ENCODE assay signal across 15 cellular contexts in genomic region chr22:19798320-19798665, GRCh38. TPM values are rescaled to one million over a fixed set of nuclear protein-coding genes. Genes with fewer than 3 reads are reported as not detected.
A peak's percentile ranks its signal among the peaks of the same experiment; 100 is the strongest.
DNase-seq lines count a peak whose midpoint lies in the region; ATAC-seq and TF ChIP-seq lines count a peak whose summit lies in the region.
"Had no signal": no experiment of that assay in that cellular context is flagged by ENCODE, and none has a peak within 500 bp of the region (broad histone marks: within the 10 kb centered on the region; RNA-seq: fewer than 3 reads in every experiment).

No MANE protein-coding gene starts in this region.

- H3K36me3 ChIP-seq in right atrium auricular region (no peaks in the 10 kb centered on the region), WERI-Rb-1 (no peaks in the 10 kb centered on the region), neuronal stem cell (replicated peaks in 1 of 2; ENCODE audit: control insufficient read depth in 2 of 2, insufficient read depth in 2 of 2, low read length in 2 of 2) (no peaks in the 10 kb centered on the region)

- H3K27ac ChIP-seq in right atrium auricular region (no peak overlapping the region), WERI-Rb-1 (peak overlapping the region; percentile 76; the same call in 1 of the 2 replicates), neuronal stem cell (replicated peaks; ENCODE audit: low read length) (no peak overlapping the region)
- H3K27ac ChIP-seq: HL-60 had no signal

- no peak overlapping the region for H3K4me2 ChIP-seq in neuronal stem cell (ENCODE audit: insufficient read depth, low read length, poor library complexity, severe bottlenecking)

- TF ChIP-seq CTCF in right atrium auricular region (IDR thresholded peaks at IDR 0.05) (no peak), WERI-Rb-1 (IDR thresholded peaks at IDR 0.05; ENCODE audit: low read depth, low read length) (no peak)

- H3K4ac ChIP-seq in neuronal stem cell (ENCODE audit: low read length), result no peak overlapping the region

- peak overlapping the region; percentile 87 for H2AK5ac ChIP-seq in neuronal stem cell (ENCODE audit: low read depth, low read length)

- no peaks in the 10 kb centered on the region for H3K79me1 ChIP-seq in neuronal stem cell (ENCODE audit: low read depth, low read length)

- H3K18ac ChIP-seq in neuronal stem cell (ENCODE audit: low read length), result no peak overlapping the region

- no peak overlapping the region for H3K4me3 Mint-ChIP-seq in activated naive CD8-positive, alpha-beta T cell treated with anti-CD3 and anti-CD28 coated beads for 36 hours
- H3K4me3 Mint-ChIP-seq: CD4-positive, alpha-beta T cell had no signal

- H3K9me3 Mint-ChIP-seq in activated naive CD8-positive, alpha-beta T cell treated with anti-CD3 and anti-CD28 coated beads for 36 hours, result peaks cover 4% of the 10 kb centered on the region
- H3K9me3 Mint-ChIP-seq: CD4-positive, alpha-beta T cell had no signal

- DNase-seq in left ventricle myocardium superior, result peak; percentile 34
- DNase-seq in right atrium auricular region (ENCODE audit: low spot score), result no peak
- no peak for DNase-seq in WERI-Rb-1
- no peak for DNase-seq in neuronal stem cell (ENCODE audit: low spot score)
- DNase-seq in activated CD8-positive, alpha-beta memory T cell treated with anti-CD3 and anti-CD28 coated beads, Interleukin-2, amount 50 U/mL, for 48 hours, result no peak
- no peak for DNase-seq in activated naive CD8-positive, alpha-beta T cell treated with anti-CD3 and anti-CD28 coated beads for 36 hours
- DNase-seq: ACHN; C1 segment of cervical spinal cord; Calu3; CD4-positive, alpha-beta T cell; DMS 273 treated with DMSO at 0.1 percent for 48 hours; HCEC 1CT had no signal

- H2AFZ ChIP-seq in neuronal stem cell (ENCODE audit: low read length), result no peak overlapping the region

- no peak overlapping the region for H2BK120ac ChIP-seq in neuronal stem cell (ENCODE audit: low read depth, low read length)

- no peak overlapping the region for H2BK12ac ChIP-seq in neuronal stem cell (ENCODE audit: low read length)

- H2BK5ac ChIP-seq in neuronal stem cell (ENCODE audit: low read length), result peak overlapping the region; percentile 20

- H4K91ac ChIP-seq in neuronal stem cell (ENCODE audit: low read depth, low read length, poor library complexity), result no peak overlapping the region

- H3K27me3 ChIP-seq in right atrium auricular region (no peaks in the 10 kb centered on the region), WERI-Rb-1 (ENCODE audit: insufficient read depth, low read depth, severe bottlenecking) (no peaks in the 10 kb centered on the region), neuronal stem cell (ENCODE audit: control insufficient read depth in 3 of 3, insufficient read depth in 3 of 3, low read depth in 1 of 3, low read length in 3 of 3) (no peaks in the 10 kb centered on the region)

- peaks cover 0 to 11% of the 10 kb centered on the region in 2 donors for H3K4me1 ChIP-seq in right atrium auricular region
- H3K4me1 ChIP-seq in neuronal stem cell (ENCODE audit: control insufficient read depth in 2 of 2, insufficient read depth in 1 of 2, low read depth in 1 of 2, low read length in 2 of 2), result peaks cover 0 to 4% of the 10 kb centered on the region in 2 donors

- H3K36me3 Mint-ChIP-seq in activated naive CD8-positive, alpha-beta T cell treated with anti-CD3 and anti-CD28 coated beads for 36 hours, result peaks cover 16% of the 10 kb centered on the region

- intact Hi-C loops in left ventricle myocardium superior (cut with micrococcal nuclease), result no loop called here

- H2BK15ac ChIP-seq in neuronal stem cell (ENCODE audit: low read length), result peak overlapping the region; percentile 39

- ATAC-seq in left ventricle myocardium superior (peak; percentile 52), HG03432 (IDR thresholded peaks at IDR 0.05; ENCODE audit: unreplicated experiment) (no peak)

- H3K4me3 ChIP-seq in right atrium auricular region (no peak overlapping the region), WERI-Rb-1 (ENCODE audit: low read depth, low read length) (no peak overlapping the region), neuronal stem cell (ENCODE audit: low read length in 2 of 2) (no peak overlapping the region)

- no peak overlapping the region for H3K14ac ChIP-seq in neuronal stem cell (ENCODE audit: low read length)

- no peaks in the 10 kb centered on the region for H3K4me1 Mint-ChIP-seq in activated naive CD8-positive, alpha-beta T cell treated with anti-CD3 and anti-CD28 coated beads for 36 hours

- H4K8ac ChIP-seq in neuronal stem cell (ENCODE audit: low read depth, low read length), result no peak overlapping the region

- no CpG with 5 or more reads among the region's 6 CpGs for WGBS in neuronal stem cell (ENCODE audit: extremely low coverage in 2 of 2, insufficient read length in 2 of 2, insufficient replicate concordance in 1 of 2), 2 donors

- H3K9me3 ChIP-seq in right atrium auricular region (peaks cover 0 to 3% of the 10 kb centered on the region in 2 donors), WERI-Rb-1 (ENCODE audit: severe bottlenecking) (no peaks in the 10 kb centered on the region), neuronal stem cell (replicated peaks in 1 of 2; ENCODE audit: control insufficient read depth in 2 of 2, insufficient read depth in 1 of 2, low read depth in 1 of 2, low read length in 2 of 2) (peaks cover 0 to 2% of the 10 kb centered on the region in 2 donors)

- peak overlapping the region; percentile 54 for H3K9ac ChIP-seq in neuronal stem cell (ENCODE audit: low read depth, low read length, poor library complexity)

- H3K27ac Mint-ChIP-seq in activated naive CD8-positive, alpha-beta T cell treated with anti-CD3 and anti-CD28 coated beads for 36 hours, result no peak overlapping the region
- H3K27ac Mint-ChIP-seq: CD4-positive, alpha-beta T cell had no signal

- H3K23ac ChIP-seq in neuronal stem cell (ENCODE audit: low read depth, low read length, poor library complexity), result peak overlapping the region; percentile 95

- H3K27me3 Mint-ChIP-seq in activated naive CD8-positive, alpha-beta T cell treated with anti-CD3 and anti-CD28 coated beads for 36 hours, result no peaks in the 10 kb centered on the region
- H3K27me3 Mint-ChIP-seq: CD4-positive, alpha-beta T cell had no signal

RNA-seq across cellular contexts. Expression of gene TBX1, which starts 37.7 kb away (rescaled TPM):
- total RNA-seq in left ventricle myocardium superior (3.6 TPM), right atrium auricular region (under 1 TPM in 1 of 2 donors, not detected in 1; 0.24 TPM)
- 0.31 TPM for polyA plus RNA-seq in neuronal stem cell (2013, experiment 1 of 2)
- polyA plus RNA-seq in neuronal stem cell (2013, experiment 2 of 2), result 0.26 TPM
- not detected for total RNA-seq in activated naive CD8-positive, alpha-beta T cell treated with anti-CD3 and anti-CD28 coated beads for 36 hours
- total RNA-seq: Calu3; CD4-positive, alpha-beta T cell; H4 had no signal

RNA-seq across cellular contexts. Expression of gene GNB1L, which starts 56.4 kb away (rescaled TPM):
- total RNA-seq in left ventricle myocardium superior (3.4 TPM), right atrium auricular region (1 to 10 TPM; 2.6 to 4.7 TPM)
- 7.9 TPM for polyA plus RNA-seq in neuronal stem cell (2013, experiment 1 of 2)
- polyA plus RNA-seq in neuronal stem cell (2013, experiment 2 of 2), result 8.3 TPM
- 10 to 100 TPM; 14.5 TPM for total RNA-seq in activated naive CD8-positive, alpha-beta T cell treated with anti-CD3 and anti-CD28 coated beads for 36 hours

RNA-seq across cellular contexts. Expression of gene RTL10, which starts 56.4 kb away (rescaled TPM):
- total RNA-seq in left ventricle myocardium superior, result 8.0 TPM
- 1 to 10 TPM; 7.9 to 8.1 TPM for total RNA-seq in right atrium auricular region
- polyA plus RNA-seq in neuronal stem cell (2013, experiment 1 of 2), result 9.7 TPM
- 10.2 TPM for polyA plus RNA-seq in neuronal stem cell (2013, experiment 2 of 2)
- total RNA-seq in activated naive CD8-positive, alpha-beta T cell treated with anti-CD3 and anti-CD28 coated beads for 36 hours, result 10 to 100 TPM; 18.7 to 23.1 TPM
